In genomic region chr6:125571207-125571740, GRCh38 we compare ENCODE assay signal across 29 cellular contexts.
"Had no signal": no experiment of that assay in that cellular context is flagged by ENCODE, and none has a peak within 500 bp of the region (broad histone marks: within the 10 kb centered on the region; RNA-seq: fewer than 3 reads in every experiment).

No MANE protein-coding gene starts in this region.

- H3K27ac ChIP-seq: KMS-11, RWPE1, VCaP had no signal

- ATAC-seq: activated T-cell treated with anti-CD3 and anti-CD28 coated beads, Interleukin-2, amount 50 U/mL, for 4 hours; PC-3; Right ventricle myocardium inferior had no signal

- DNase-seq: activated B cell treated with CpG ODN at 0.5 μM for 24 hours; activated CD4-positive, alpha-beta memory T cell treated with anti-CD3 and anti-CD28 coated beads for 36 hours; activated CD4-positive, alpha-beta T cell treated with anti-CD3 and anti-CD28 coated beads for 4 hours; activated CD4-positive, alpha-beta T cell treated with anti-CD3 and anti-CD28 coated beads, Interleukin-2, amount 50 U/mL, for 1 hour; activated CD4-positive, CD25-positive, alpha-beta regulatory T cell treated with anti-CD3 and anti-CD28 coated beads, Interleukin-2, amount 50 U/mL, for 72 hours; activated CD8-positive, alpha-beta memory T cell treated with anti-CD3 and anti-CD28 coated beads, Interleukin-2, amount 50 U/mL, for 4 hours; activated effector memory CD4-positive, alpha-beta T cell treated with Interleukin-2 at 50 U/mL for 16 hours; activated naive CD4-positive, alpha-beta T cell treated with anti-CD3 and anti-CD28 coated beads, Interleukin-2, amount 10 ng/mL, durations not matched to agents 7 days and 5 days; activated T-cell treated with anti-CD3 and anti-CD28 coated beads for 4 hours; activated T-cell treated with anti-CD3 and anti-CD28 coated beads, Interleukin-2, amount 50 U/mL, for 4 hours; amniotic stem cell; central memory CD4-positive, alpha-beta T cell; NCI-H1105; NCI-H1417 treated with DMSO at 0.1 percent for 48 hours; NCI-H187 treated with DMSO at 0.1 percent for 48 hours; NCI-H2081 treated with DMSO at 0.1 percent for 48 hours; NCI-H345; NCI-H524 treated with DMSO at 0.1 percent for 48 hours; NK-92 treated with Interleukin-12 subunit alpha and Interleukin-12 subunit beta, amount 100 ng/mL, for 24 hours; PC-3; SIG-M5; SW 1271; T-helper 1 cell; T-helper 2 cell; T-helper 9 cell had no signal

- H3K4me2 ChIP-seq: KMS-11 had no signal
